In the genomic region with DNA sequence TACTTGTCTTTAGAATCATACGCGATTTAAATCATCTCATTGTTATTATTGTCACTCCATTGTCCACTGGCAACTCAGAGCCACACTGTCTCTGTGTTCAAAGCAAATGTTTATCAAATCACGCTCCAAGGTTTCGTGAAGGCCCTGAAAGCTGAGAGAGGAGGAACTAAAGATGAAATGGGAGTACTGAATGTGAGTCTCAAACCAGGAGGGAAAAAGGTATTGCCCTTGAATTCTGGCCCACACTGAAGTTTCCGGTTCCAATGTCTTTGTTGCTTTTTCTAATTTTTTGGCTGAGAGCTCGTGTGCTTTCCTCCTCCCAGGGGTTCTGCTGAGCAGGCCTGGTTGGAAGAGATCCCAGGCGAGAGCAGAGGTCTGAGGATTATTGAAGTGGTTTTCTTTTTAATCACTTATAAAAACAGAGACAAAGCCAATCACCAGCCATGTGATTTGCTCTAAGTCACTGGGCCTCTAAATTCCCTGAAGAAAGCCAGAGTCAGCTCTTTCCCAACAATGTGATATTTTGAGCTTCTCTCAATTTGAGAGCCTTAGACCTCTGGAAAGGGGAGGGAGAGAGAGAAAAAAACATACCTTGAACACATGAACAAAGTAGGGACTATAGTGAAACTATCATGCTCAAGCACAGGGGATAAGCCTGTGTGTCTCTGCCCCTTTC, we compare ENCODE assay signal across 10 cellular contexts.
DNase-seq lines count a peak whose midpoint lies in the region; TF ChIP-seq lines count a peak whose summit lies in the region.
"Had no signal": no experiment of that assay in that cellular context is flagged by ENCODE, and none has a peak within 500 bp of the region (broad histone marks: within the 10 kb centered on the region; RNA-seq: fewer than 3 reads in every experiment).

No MANE protein-coding gene starts in this region.

- no peak overlapping the region for H4K91ac ChIP-seq in mesenchymal stem cell (ENCODE audit: low read length)

- H2AFZ ChIP-seq in mesenchymal stem cell (ENCODE audit: low read depth, low read length), result peak overlapping the region; percentile 27

- H3K27me3 Mint-ChIP-seq in CD4-positive, alpha-beta memory T cell, result no peaks in the 10 kb centered on the region

- H3K27ac Mint-ChIP-seq in CD4-positive, alpha-beta memory T cell, result no peak overlapping the region

- no peak overlapping the region for H2BK15ac ChIP-seq in mesenchymal stem cell (ENCODE audit: low read depth, poor library complexity, severe bottlenecking)

- peak overlapping the region in 1 of 2 experiments; percentile 48 for H3K18ac ChIP-seq in mesenchymal stem cell (ENCODE audit: low read depth in 1 of 2, low read length in 2 of 2)

- no peak for TF ChIP-seq CTCF in uterus (IDR thresholded peaks at IDR 0.05)

- no peak overlapping the region for H3K4ac ChIP-seq in mesenchymal stem cell (ENCODE audit: low read depth in 1 of 2, low read length in 2 of 2)

- peak overlapping the region; percentile 79 for H3K9ac ChIP-seq in mesenchymal stem cell (ENCODE audit: low read length)
- H3K9ac ChIP-seq: BLaER1 had no signal

- DNase-seq in NCI-H524 (lab: John Stamatoyannopoulos, UW) (peak; percentile 19 to 42), NCI-H524 treated with DMSO at 0.1 percent for 48 hours (lab: John Stamatoyannopoulos, UW) (no peak), dedifferentiated amniotic fluid mesenchymal stem cell (ENCODE audit: extremely low spot score) (peak; percentile 87), mesenchymal stem cell (peak; percentile 47), uterus (peak; percentile 35 to 66)
- no peak for DNase-seq in effector CD8-positive, alpha-beta T cell (lab: John Stamatoyannopoulos, UW)
- no peak for DNase-seq in stimulated activated CD4-positive, alpha-beta T cell treated with anti-CD3 and anti-CD28 coated beads, Interleukin-15, amount 100 ng/mL, for 24 hours
- no peak for DNase-seq in CD4-positive, alpha-beta memory T cell
- DNase-seq: activated CD4-positive, alpha-beta T cell treated with anti-CD3 and anti-CD28 coated beads, Interleukin-2, amount 50 U/mL, for 48 hours had no signal

- peaks cover 2% of the 10 kb centered on the region for H3K4me1 ChIP-seq in mesenchymal stem cell (ENCODE audit: control insufficient read depth, insufficient read depth, low read depth, low read length)
- peaks cover 0 to 16% of the 10 kb centered on the region in 2 donors for H3K4me1 ChIP-seq in uterus
- no peaks in the 10 kb centered on the region for H3K4me1 ChIP-seq in CD4-positive, alpha-beta memory T cell (ENCODE audit: insufficient read depth, low read length)
- H3K4me1 ChIP-seq: BLaER1 had no signal

- H3K14ac ChIP-seq in mesenchymal stem cell (ENCODE audit: low read length in 2 of 2), result no peak overlapping the region

- no peak overlapping the region for H2BK5ac ChIP-seq in mesenchymal stem cell (ENCODE audit: low read depth, low read length, poor library complexity, severe bottlenecking)

- H3K9me3 ChIP-seq in mesenchymal stem cell (ENCODE audit: control insufficient read depth, low read length), result no peaks in the 10 kb centered on the region
- H3K9me3 ChIP-seq in uterus, result no peaks in the 10 kb centered on the region
- no peaks in the 10 kb centered on the region for H3K9me3 ChIP-seq in CD4-positive, alpha-beta memory T cell (ENCODE audit: control insufficient read depth in 1 of 2, low read length in 2 of 2)
- H3K9me3 ChIP-seq: BLaER1 had no signal

- H2BK120ac ChIP-seq in mesenchymal stem cell (ENCODE audit: low read depth, low read length), result no peak overlapping the region

- intact Hi-C loops in uterus (cut with DNase I; ENCODE audit: low total_unique reads), result no loop called here
- intact Hi-C loops in CD4-positive, alpha-beta memory T cell (cut with micrococcal nuclease), result no loop called here

- H3K23ac ChIP-seq in mesenchymal stem cell (ENCODE audit: low read length in 2 of 2), result no peak overlapping the region

- H3K4me3 ChIP-seq in mesenchymal stem cell (ENCODE audit: insufficient read depth in 1 of 2, low read depth in 1 of 2, low read length in 2 of 2) (peak overlapping the region in 1 of 2 experiments; percentile 41), uterus (no peak overlapping the region)
- no peak overlapping the region for H3K4me3 ChIP-seq in CD4-positive, alpha-beta memory T cell (ENCODE audit: low read length in 2 of 2)
- H3K4me3 ChIP-seq: BLaER1 had no signal

- no peaks in the 10 kb centered on the region for H3K36me3 Mint-ChIP-seq in CD4-positive, alpha-beta memory T cell

- CTCF ChIA-PET in CD4-positive, alpha-beta memory T cell (lab: Charles Lee; ENCODE audit: partially characterized antibody), result no interaction called here

- WGBS in mesenchymal stem cell, result 97% methylated on average over 5 of the region's 7 CpGs

- H3K9me3 Mint-ChIP-seq in CD4-positive, alpha-beta memory T cell, result peaks cover 0 to 5% (median under 1%) of the 10 kb centered on the region in 8 donors

- no peaks in the 10 kb centered on the region for H3K79me1 ChIP-seq in mesenchymal stem cell (replicated peaks; ENCODE audit: low read length, poor library complexity, severe bottlenecking)

- no peak for TF ChIP-seq POLR2A in uterus (IDR thresholded peaks at IDR 0.05)

- H3K4me1 Mint-ChIP-seq in CD4-positive, alpha-beta memory T cell, result no peaks in the 10 kb centered on the region

- no peak overlapping the region for H3K4me2 ChIP-seq in mesenchymal stem cell (ENCODE audit: low read length, poor library complexity, severe bottlenecking)
- H3K4me2 ChIP-seq: BLaER1 had no signal

- H2AK5ac ChIP-seq in mesenchymal stem cell (ENCODE audit: low read length, severe bottlenecking), result peak overlapping the region; percentile 53

- no peaks in the 10 kb centered on the region for H3K36me3 ChIP-seq in mesenchymal stem cell (ENCODE audit: control insufficient read depth in 1 of 2, insufficient read depth in 2 of 2, low read depth in 1 of 2, low read length in 2 of 2)
- H3K36me3 ChIP-seq in uterus, result peaks cover 0 to 2% of the 10 kb centered on the region in 2 donors
- H3K36me3 ChIP-seq in CD4-positive, alpha-beta memory T cell (ENCODE audit: insufficient read depth, low read length), result no peaks in the 10 kb centered on the region
- H3K36me3 ChIP-seq: BLaER1 had no signal

- peak overlapping the region in 1 of 2 experiments; percentile 78 for H2BK12ac ChIP-seq in mesenchymal stem cell (ENCODE audit: low read length in 2 of 2)

- peak overlapping the region; percentile 81 for H3K27ac ChIP-seq in mesenchymal stem cell (ENCODE audit: low read length, poor library complexity, severe bottlenecking)
- H3K27ac ChIP-seq in uterus, result peak overlapping the region; percentile 64 to 73
- no peak overlapping the region for H3K27ac ChIP-seq in CD4-positive, alpha-beta memory T cell (ENCODE audit: low read depth, low read length)
- H3K27ac ChIP-seq: BLaER1 had no signal

- no peak overlapping the region for H4K8ac ChIP-seq in mesenchymal stem cell (ENCODE audit: low read length)

- POLR2A ChIA-PET in CD4-positive, alpha-beta memory T cell (lab: Charles Lee; ENCODE audit: partially characterized antibody), result no interaction called here

- no peaks in the 10 kb centered on the region for H3K27me3 ChIP-seq in mesenchymal stem cell (ENCODE audit: control insufficient read depth in 1 of 2, insufficient read depth in 1 of 2, low read length in 2 of 2)
- H3K27me3 ChIP-seq in uterus, result no peaks in the 10 kb centered on the region
- no peaks in the 10 kb centered on the region for H3K27me3 ChIP-seq in CD4-positive, alpha-beta memory T cell (ENCODE audit: insufficient read depth, low read length)
- H3K27me3 ChIP-seq: BLaER1 had no signal

- no peak overlapping the region for H3K4me3 Mint-ChIP-seq in CD4-positive, alpha-beta memory T cell

Comparison
In these comparisons a context has a peak if more than half of its experiments do, and no peak if none do; other contexts are left out.
1. DNase-seq: peak in NCI-H524 (2 of 2), dedifferentiated amniotic fluid mesenchymal stem cell (single experiment), mesenchymal stem cell (single experiment) and uterus (2 of 2); none in NCI-H524 treated with DMSO at 0.1 percent for 48 hours (single experiment), effector CD8-positive, alpha-beta T cell (single experiment), stimulated activated CD4-positive, alpha-beta T cell treated with anti-CD3 and anti-CD28 coated beads, Interleukin-15, amount 100 ng/mL, for 24 hours (single experiment) and CD4-positive, alpha-beta memory T cell (0 of 5).